ENCODE assay signal across 10 cellular contexts in the genomic region with DNA sequence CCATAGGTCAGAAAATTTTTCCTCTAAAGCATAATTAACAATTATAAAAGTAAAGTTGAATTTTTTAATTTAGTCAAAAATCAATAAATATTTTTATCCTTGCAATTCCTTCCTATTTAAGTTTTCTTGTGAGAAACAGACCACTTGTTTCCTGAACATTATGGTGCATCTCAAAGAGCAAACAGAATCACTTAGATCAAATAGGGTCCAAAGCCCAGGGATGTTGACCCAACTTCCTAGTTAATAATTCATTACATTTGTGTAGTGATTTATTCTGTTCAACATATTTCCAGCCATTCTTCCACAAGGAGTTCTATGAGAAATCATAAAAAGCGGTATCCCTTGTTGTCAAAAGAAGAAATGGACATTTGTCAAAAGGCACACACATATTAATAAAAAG.
"Had no signal": no experiment of that assay in that cellular context is flagged by ENCODE, and none has a peak within 500 bp of the region (broad histone marks: within the 10 kb centered on the region; RNA-seq: fewer than 3 reads in every experiment).

No MANE protein-coding gene starts in this region.

- H2AFZ ChIP-seq: GM23248 had no signal

- H3K4me1 ChIP-seq: HAP-1 had no signal

- H3K36me3 ChIP-seq: HAP-1 had no signal

- H3K27ac Mint-ChIP-seq: HFFc6 had no signal

- H3K4me3 Mint-ChIP-seq: HFFc6 had no signal

- H3K4me3 ChIP-seq: GM23248, HAP-1, K562 had no signal

- H3K9me3 ChIP-seq: HAP-1 had no signal

- H3K9ac ChIP-seq: GM23248 had no signal

- ATAC-seq: HCT116, K562 had no signal

- H3K27ac ChIP-seq: GM23248, HL-60 had no signal

- DNase-seq: GM23248, GOT3, H7, HFFc6, IMR-90, KG1 had no signal
